Comparison of ENCODE assay signal across 10 cellular contexts in genomic region chr2:131498321-131498973, GRCh38. TPM values are rescaled to one million over a fixed set of nuclear protein-coding genes. Genes with fewer than 3 reads are reported as not detected.
DNase-seq lines count a peak whose midpoint lies in the region; ATAC-seq and TF ChIP-seq lines count a peak whose summit lies in the region.
"Not testable (repeated sequence)": the region's sequence is repeated elsewhere in the genome, so short reads cannot be mapped to it uniquely, and the experiment has no call there.
"Had no signal": no experiment of that assay in that cellular context is flagged by ENCODE, and none has a peak within 500 bp of the region (broad histone marks: within the 10 kb centered on the region; RNA-seq: fewer than 3 reads in every experiment).

No MANE protein-coding gene starts in this region.

- not testable (repeated sequence) for H3K4me1 Mint-ChIP-seq in WTC11
- peaks cover 19 to 21% of the 10 kb centered on the region in 2 donors for H3K4me1 Mint-ChIP-seq in immature natural killer cell

- DNase-seq in WTC11 (ENCODE audit: low spot score); immature natural killer cell: not testable (repeated sequence)
- DNase-seq in amniotic epithelial cell (ENCODE audit: low read depth) (peak; percentile 64), stromal cell of bone marrow (ENCODE audit: low read depth) (peak; percentile 57)

- CTCF ChIA-PET in WTC11 (lab: Charles Lee) = not testable (repeated sequence)

- not testable (repeated sequence) for H3K4me3 Mint-ChIP-seq in WTC11, immature natural killer cell

- H3K27me3 Mint-ChIP-seq in WTC11 (ENCODE audit: low read depth); immature natural killer cell (ENCODE audit: low read depth in 3 of 3): not testable (repeated sequence)

- peak overlapping the region; percentile 74; the same call in 1 of the 2 replicates for H3K27ac Mint-ChIP-seq in WTC11
- peak overlapping the region in 4 of 6 donors; percentile 7 to 79 (median 16) for H3K27ac Mint-ChIP-seq in immature natural killer cell

- ATAC-seq in GM18520 (IDR thresholded peaks at IDR 0.05; ENCODE audit: unreplicated experiment) (peak; percentile 91), GM21447 (IDR thresholded peaks at IDR 0.05; ENCODE audit: unreplicated experiment) (peak; percentile 79), HG02884 (IDR thresholded peaks at IDR 0.05; ENCODE audit: unreplicated experiment) (peak; percentile 98), HG03442 (IDR thresholded peaks at IDR 0.05; ENCODE audit: unreplicated experiment) (peak; percentile 95)
- ATAC-seq in WTC11 = not testable (repeated sequence)

- TF ChIP-seq CTCF in WTC11 (IDR thresholded peaks at IDR 0.05) = not testable (repeated sequence)

- not testable (repeated sequence) for H3K9me3 Mint-ChIP-seq in WTC11, immature natural killer cell

- H3K36me3 Mint-ChIP-seq in WTC11 = peaks cover 39% of the 10 kb centered on the region
- H3K36me3 Mint-ChIP-seq in immature natural killer cell = not testable (repeated sequence)

- POLR2A ChIA-PET in WTC11 (lab: Charles Lee) = not testable (repeated sequence)

RNA-seq across cellular contexts. Expression of gene MZT2A, which starts 6.2 kb away (rescaled TPM):
- total RNA-seq in WTC11 (2021) = 162 to 179 TPM (median 167 TPM) in 3 replicates
- 100 to 1,000 TPM in 2 of 3 donors, 10 to 100 TPM in 1; 57.2 to 129 (median 112) TPM for polyA plus RNA-seq in immature natural killer cell

RNA-seq across cellular contexts. Expression of gene TUBA3D, which starts 22.5 kb away (rescaled TPM):
- total RNA-seq in WTC11 (2021) = 0.25 to 0.28 TPM in 2 of 3 replicates, not detected in the other
- not detected for polyA plus RNA-seq in immature natural killer cell
- total RNA-seq: transverse colon had no signal
- polyA plus RNA-seq: SK-N-SH had no signal

RNA-seq across cellular contexts. Expression of gene CCDC74A, which starts 29.2 kb away (rescaled TPM):
- total RNA-seq in WTC11 (2021) = 11.7 to 16.7 TPM (median 12.6 TPM) in 3 replicates
- polyA plus RNA-seq in immature natural killer cell = under 1 TPM in 2 of 3 donors, not detected in 1; 0.37 to 0.82 TPM
